16 cellular contexts compared by ENCODE assay signal in the genomic region with DNA sequence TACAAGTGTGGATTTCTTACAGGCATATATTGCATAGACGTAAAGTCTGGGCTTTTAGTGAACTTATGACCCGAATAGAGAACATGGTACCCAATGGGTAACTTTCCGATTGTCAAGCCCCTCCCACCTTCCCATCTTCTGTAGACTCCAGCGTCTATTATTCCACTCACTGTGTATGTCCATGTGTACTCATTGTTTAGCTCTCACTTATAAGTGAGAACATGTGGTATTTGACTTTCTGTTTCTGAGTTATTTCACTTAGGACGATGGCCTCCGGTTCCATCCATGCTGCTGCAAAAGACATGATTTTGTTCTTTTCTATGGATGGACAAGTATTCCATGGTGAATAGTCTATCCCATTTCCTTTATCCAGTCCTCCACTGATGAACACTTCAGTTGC.
DNase-seq lines count a peak whose midpoint lies in the region; ATAC-seq and TF ChIP-seq lines count a peak whose summit lies in the region.
"Had no signal": no experiment of that assay in that cellular context is flagged by ENCODE, and none has a peak within 500 bp of the region (broad histone marks: within the 10 kb centered on the region; RNA-seq: fewer than 3 reads in every experiment).

No MANE protein-coding gene starts in this region.

- H3K4me1 Mint-ChIP-seq in activated CD8-positive, alpha-beta memory T cell treated with anti-CD3 and anti-CD28 coated beads, Interleukin-2, amount 10 ng/mL, durations not matched to agents 7 days and 5 days: peaks cover 13% of the 10 kb centered on the region
- H3K4me1 Mint-ChIP-seq in activated T-helper 1 cell treated with anti-CD3 and anti-CD28 coated beads, Interleukin-12 subunit alpha, Interleukin-12 subunit beta, Interleukin-2, Interleukin-4 antibody, amounts not matched to agents 30 ng/mL and 10 ng/mL and 1 ng/mL, durations not matched to agents 14 hours and 24 hours and 36 hours (ENCODE audit: low read depth): peaks cover 26% of the 10 kb centered on the region
- H3K4me1 Mint-ChIP-seq in stimulated activated effector memory CD8-positive, alpha-beta T cell treated with anti-CD3 and anti-CD28 coated beads, Interleukin-12 subunit alpha, Interleukin-12 subunit beta, amount 100 ng/mL, for 72 hours: peaks cover 20% of the 10 kb centered on the region
- peaks cover 16% of the 10 kb centered on the region for H3K4me1 Mint-ChIP-seq in WTC11

- H3K27ac Mint-ChIP-seq in activated CD8-positive, alpha-beta memory T cell treated with anti-CD3 and anti-CD28 coated beads, Interleukin-2, amount 10 ng/mL, durations not matched to agents 7 days and 5 days: peak overlapping the region; percentile 54
- H3K27ac Mint-ChIP-seq in activated T-helper 1 cell treated with anti-CD3 and anti-CD28 coated beads, Interleukin-12 subunit alpha, Interleukin-12 subunit beta, Interleukin-2, Interleukin-4 antibody, amounts not matched to agents 30 ng/mL and 10 ng/mL and 1 ng/mL, durations not matched to agents 14 hours and 24 hours and 36 hours: peak overlapping the region; percentile 76
- H3K27ac Mint-ChIP-seq in stimulated activated effector memory CD8-positive, alpha-beta T cell treated with anti-CD3 and anti-CD28 coated beads, Interleukin-12 subunit alpha, Interleukin-12 subunit beta, amount 100 ng/mL, for 72 hours: peak overlapping the region; percentile 38
- H3K27ac Mint-ChIP-seq in WTC11: no peak overlapping the region
- H3K27ac Mint-ChIP-seq: CD4-positive, CD25-positive, alpha-beta regulatory T cell had no signal

- peaks cover 7% of the 10 kb centered on the region for H3K36me3 Mint-ChIP-seq in activated CD8-positive, alpha-beta memory T cell treated with anti-CD3 and anti-CD28 coated beads, Interleukin-2, amount 10 ng/mL, durations not matched to agents 7 days and 5 days
- H3K36me3 Mint-ChIP-seq in activated T-helper 1 cell treated with anti-CD3 and anti-CD28 coated beads, Interleukin-12 subunit alpha, Interleukin-12 subunit beta, Interleukin-2, Interleukin-4 antibody, amounts not matched to agents 30 ng/mL and 10 ng/mL and 1 ng/mL, durations not matched to agents 14 hours and 24 hours and 36 hours (ENCODE audit: low read depth): no peaks in the 10 kb centered on the region
- H3K36me3 Mint-ChIP-seq in stimulated activated effector memory CD8-positive, alpha-beta T cell treated with anti-CD3 and anti-CD28 coated beads, Interleukin-12 subunit alpha, Interleukin-12 subunit beta, amount 100 ng/mL, for 72 hours: no peaks in the 10 kb centered on the region
- H3K36me3 Mint-ChIP-seq in WTC11: no peaks in the 10 kb centered on the region
- H3K36me3 Mint-ChIP-seq: CD4-positive, CD25-positive, alpha-beta regulatory T cell had no signal

- no peaks in the 10 kb centered on the region for H3K27me3 Mint-ChIP-seq in activated CD8-positive, alpha-beta memory T cell treated with anti-CD3 and anti-CD28 coated beads, Interleukin-2, amount 10 ng/mL, durations not matched to agents 7 days and 5 days
- H3K27me3 Mint-ChIP-seq in activated T-helper 1 cell treated with anti-CD3 and anti-CD28 coated beads, Interleukin-12 subunit alpha, Interleukin-12 subunit beta, Interleukin-2, Interleukin-4 antibody, amounts not matched to agents 30 ng/mL and 10 ng/mL and 1 ng/mL, durations not matched to agents 14 hours and 24 hours and 36 hours (ENCODE audit: insufficient read depth): no peaks in the 10 kb centered on the region
- no peaks in the 10 kb centered on the region for H3K27me3 Mint-ChIP-seq in WTC11 (ENCODE audit: low read depth)

- intact Hi-C loops in activated T-helper 1 cell treated with anti-CD3 and anti-CD28 coated beads, Interleukin-12 subunit alpha, Interleukin-12 subunit beta, Interleukin-2, Interleukin-4 antibody, amounts not matched to agents 30 ng/mL and 10 ng/mL and 1 ng/mL, durations not matched to agents 14 hours and 24 hours and 36 hours (cut with micrococcal nuclease): loop anchor here (1.0 to 10.0 kb wide), 8 partner anchors 28 to 825 kb away; no protein-coding TSS in a partner anchor

- ATAC-seq in activated CD8-positive, alpha-beta memory T cell treated with anti-CD3 and anti-CD28 coated beads, Interleukin-2, amount 10 ng/mL, durations not matched to agents 7 days and 5 days: no peak
- peak; percentile 54 for ATAC-seq in stimulated activated effector memory CD8-positive, alpha-beta T cell treated with anti-CD3 and anti-CD28 coated beads, Interleukin-12 subunit alpha, Interleukin-12 subunit beta, amount 100 ng/mL, for 72 hours
- no peak for ATAC-seq in WTC11
- no peak for ATAC-seq in HG02973 (IDR thresholded peaks at IDR 0.05; ENCODE audit: unreplicated experiment)

- CTCF ChIA-PET in activated CD8-positive, alpha-beta memory T cell treated with anti-CD3 and anti-CD28 coated beads, Interleukin-2, amount 10 ng/mL, durations not matched to agents 7 days and 5 days (lab: Charles Lee): no interaction called here
- CTCF ChIA-PET in WTC11 (lab: Charles Lee): no interaction called here

- POLR2A ChIA-PET in WTC11 (lab: Charles Lee): interaction anchor here (0.6 kb wide), 1 partner anchor 1343 kb away, joined by 3 read pairs; no protein-coding TSS in a partner anchor

- H3K9me3 Mint-ChIP-seq in activated CD8-positive, alpha-beta memory T cell treated with anti-CD3 and anti-CD28 coated beads, Interleukin-2, amount 10 ng/mL, durations not matched to agents 7 days and 5 days (ENCODE audit: low read depth): no peaks in the 10 kb centered on the region
- peaks cover 3% of the 10 kb centered on the region for H3K9me3 Mint-ChIP-seq in activated T-helper 1 cell treated with anti-CD3 and anti-CD28 coated beads, Interleukin-12 subunit alpha, Interleukin-12 subunit beta, Interleukin-2, Interleukin-4 antibody, amounts not matched to agents 30 ng/mL and 10 ng/mL and 1 ng/mL, durations not matched to agents 14 hours and 24 hours and 36 hours
- H3K9me3 Mint-ChIP-seq in stimulated activated effector memory CD8-positive, alpha-beta T cell treated with anti-CD3 and anti-CD28 coated beads, Interleukin-12 subunit alpha, Interleukin-12 subunit beta, amount 100 ng/mL, for 72 hours: no peaks in the 10 kb centered on the region
- peaks cover 9% of the 10 kb centered on the region for H3K9me3 Mint-ChIP-seq in WTC11
- H3K9me3 Mint-ChIP-seq: CD4-positive, CD25-positive, alpha-beta regulatory T cell had no signal

- DNase-seq in activated CD8-positive, alpha-beta memory T cell treated with anti-CD3 and anti-CD28 coated beads, Interleukin-2, amount 10 ng/mL, durations not matched to agents 7 days and 5 days: no peak
- no peak for DNase-seq in activated CD8-positive, alpha-beta memory T cell treated with anti-CD3 and anti-CD28 coated beads, Interleukin-2, amount 50 U/mL, for 48 hours
- DNase-seq in stimulated activated CD4-positive, alpha-beta T cell treated with anti-CD3 and anti-CD28 coated beads, Interleukin-15, amount 100 ng/mL, for 24 hours: peak; percentile 51
- DNase-seq in stimulated activated CD4-positive, alpha-beta T cell treated with anti-CD3 and anti-CD28 coated beads, Interleukin-4, amount 100 ng/mL, for 4 hours: no peak
- no peak for DNase-seq in activated T-helper 1 cell treated with anti-CD3 and anti-CD28 coated beads, Interleukin-12 subunit alpha, Interleukin-12 subunit beta, Interleukin-2, Interleukin-4 antibody, amounts not matched to agents 30 ng/mL and 10 ng/mL and 1 ng/mL, durations not matched to agents 14 hours and 24 hours and 36 hours (ENCODE audit: low spot score)
- no peak for DNase-seq in stimulated activated effector memory CD8-positive, alpha-beta T cell treated with anti-CD3 and anti-CD28 coated beads, Interleukin-12 subunit alpha, Interleukin-12 subunit beta, amount 100 ng/mL, for 72 hours (ENCODE audit: low spot score in 2 of 2)
- no peak for DNase-seq in WTC11 (ENCODE audit: low spot score)
- DNase-seq: ACHN; AML-193; Calu3; CD4-positive, CD25-positive, alpha-beta regulatory T cell; NCI-H1436; NCI-H2029; NCI-H2171; NCI-H446 had no signal

- no peak for TF ChIP-seq CTCF in WTC11 (IDR thresholded peaks at IDR 0.05)

- H3K4me3 Mint-ChIP-seq in activated CD8-positive, alpha-beta memory T cell treated with anti-CD3 and anti-CD28 coated beads, Interleukin-2, amount 10 ng/mL, durations not matched to agents 7 days and 5 days: no peak overlapping the region
- no peak overlapping the region for H3K4me3 Mint-ChIP-seq in activated T-helper 1 cell treated with anti-CD3 and anti-CD28 coated beads, Interleukin-12 subunit alpha, Interleukin-12 subunit beta, Interleukin-2, Interleukin-4 antibody, amounts not matched to agents 30 ng/mL and 10 ng/mL and 1 ng/mL, durations not matched to agents 14 hours and 24 hours and 36 hours
- H3K4me3 Mint-ChIP-seq in stimulated activated effector memory CD8-positive, alpha-beta T cell treated with anti-CD3 and anti-CD28 coated beads, Interleukin-12 subunit alpha, Interleukin-12 subunit beta, amount 100 ng/mL, for 72 hours: peak overlapping the region; percentile 26
- H3K4me3 Mint-ChIP-seq in WTC11: no peak overlapping the region
- H3K4me3 Mint-ChIP-seq: CD4-positive, CD25-positive, alpha-beta regulatory T cell had no signal

TF ChIP-seq in WTC11, 78 proteins besides CTCF, POLR2A, EP300 and RAD21 (continues in another document):
- TF ChIP-seq KAT7 (CRISPR knock-in tag; IDR thresholded peaks at IDR 0.05; ENCODE audit: borderline replicate concordance) (no peak), ZNF416 (CRISPR knock-in tag; IDR thresholded peaks at IDR 0.05) (no peak), JUN (CRISPR knock-in tag; IDR thresholded peaks at IDR 0.05) (no peak)
- TF ChIP-seq, protein P1, sequence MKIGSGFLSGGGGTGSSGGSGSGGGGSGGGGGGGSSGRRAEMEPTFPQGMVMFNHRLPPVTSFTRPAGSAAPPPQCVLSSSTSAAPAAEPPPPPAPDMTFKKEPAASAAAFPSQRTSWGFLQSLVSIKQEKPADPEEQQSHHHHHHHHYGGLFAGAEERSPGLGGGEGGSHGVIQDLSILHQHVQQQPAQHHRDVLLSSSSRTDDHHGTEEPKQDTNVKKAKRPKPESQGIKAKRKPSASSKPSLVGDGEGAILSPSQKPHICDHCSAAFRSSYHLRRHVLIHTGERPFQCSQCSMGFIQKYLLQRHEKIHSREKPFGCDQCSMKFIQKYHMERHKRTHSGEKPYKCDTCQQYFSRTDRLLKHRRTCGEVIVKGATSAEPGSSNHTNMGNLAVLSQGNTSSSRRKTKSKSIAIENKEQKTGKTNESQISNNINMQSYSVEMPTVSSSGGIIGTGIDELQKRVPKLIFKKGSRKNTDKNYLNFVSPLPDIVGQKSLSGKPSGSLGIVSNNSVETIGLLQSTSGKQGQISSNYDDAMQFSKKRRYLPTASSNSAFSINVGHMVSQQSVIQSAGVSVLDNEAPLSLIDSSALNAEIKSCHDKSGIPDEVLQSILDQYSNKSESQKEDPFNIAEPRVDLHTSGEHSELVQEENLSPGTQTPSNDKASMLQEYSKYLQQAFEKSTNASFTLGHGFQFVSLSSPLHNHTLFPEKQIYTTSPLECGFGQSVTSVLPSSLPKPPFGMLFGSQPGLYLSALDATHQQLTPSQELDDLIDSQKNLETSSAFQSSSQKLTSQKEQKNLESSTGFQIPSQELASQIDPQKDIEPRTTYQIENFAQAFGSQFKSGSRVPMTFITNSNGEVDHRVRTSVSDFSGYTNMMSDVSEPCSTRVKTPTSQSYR (CRISPR knock-in tag; IDR thresholded peaks at IDR 0.05): no peak
